Comparison of ENCODE assay signal across 9 cellular contexts in genomic region chr7:76598582-76599282, GRCh38. TPM values are rescaled to one million over a fixed set of nuclear protein-coding genes. Genes with fewer than 3 reads are reported as not detected.
"Had no signal": no experiment of that assay in that cellular context is flagged by ENCODE, and none has a peak within 500 bp of the region (broad histone marks: within the 10 kb centered on the region; RNA-seq: fewer than 3 reads in every experiment).

No MANE protein-coding gene starts in this region.

RNA-seq across cellular contexts. Expression of gene SPDYE16, which starts 55.6 kb away (rescaled TPM):
- total RNA-seq: cardiac septum, dermis blood vessel endothelial cell, esophagus squamous epithelium, left ventricle myocardium superior, omental fat pad, right atrium auricular region, skeletal muscle tissue, stomach, vagina had no signal
